ENCODE assay signal across 1 cellular context in the genomic region with DNA sequence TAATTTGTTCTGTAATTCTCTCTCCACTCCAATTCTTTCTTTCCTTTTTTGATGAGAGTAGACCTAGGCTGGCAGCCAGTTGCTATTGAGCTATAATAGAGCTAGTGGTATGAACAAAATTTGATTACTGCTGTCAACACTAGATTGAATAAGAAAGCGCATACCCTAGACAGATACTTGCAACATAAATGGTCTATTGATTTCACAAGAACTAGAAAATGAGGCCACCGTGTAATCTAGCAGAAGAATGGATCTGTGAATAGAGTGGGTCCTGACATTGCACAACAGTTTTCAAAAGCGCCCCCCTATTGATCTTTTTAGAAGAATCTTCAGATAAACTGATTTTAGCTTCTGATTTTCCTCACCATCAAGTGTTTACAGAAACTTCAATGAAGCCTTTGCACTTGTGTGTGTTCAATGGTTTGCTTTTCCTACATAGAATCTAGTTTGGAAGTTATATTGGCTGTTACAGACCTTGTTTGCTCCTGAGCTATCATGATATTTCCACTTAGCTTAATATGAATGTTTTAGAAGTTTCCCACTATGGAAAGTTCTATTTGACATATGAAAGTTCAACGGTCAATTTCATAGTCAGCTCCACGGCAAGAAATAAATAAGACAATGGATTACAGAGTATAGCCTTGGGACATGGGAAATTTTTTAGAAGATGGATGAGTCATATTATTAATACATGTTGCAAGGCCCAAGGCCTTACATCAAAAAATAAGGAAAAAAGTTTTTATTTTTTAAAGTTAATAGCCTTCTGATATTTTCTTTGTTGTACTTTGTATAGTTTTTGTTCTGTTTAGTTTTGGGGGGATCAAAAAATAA.
A peak's percentile ranks its signal among the peaks of the same experiment; 100 is the strongest.
TF ChIP-seq lines count a peak whose summit lies in the region.

No MANE protein-coding gene starts in this region.

TF ChIP-seq in HepG2, 621 proteins besides CTCF, POLR2A, EP300 and RAD21 (continued from another document and continues in another):
- TF ChIP-seq CBX5 (CRISPR knock-in tag; IDR thresholded peaks at IDR 0.05; ENCODE audit: borderline replicate concordance), result no peak
- TF ChIP-seq MED8 (CRISPR knock-in tag; IDR thresholded peaks at IDR 0.05; ENCODE audit: insufficient replicate concordance), result peak; percentile 47
- no peak for TF ChIP-seq RFX1 (IDR thresholded peaks at IDR 0.05)
- peak; percentile 57 for TF ChIP-seq PITX1 (CRISPR knock-in tag; IDR thresholded peaks at IDR 0.05)
- TF ChIP-seq KLF11 (CRISPR knock-in tag; IDR thresholded peaks at IDR 0.05), result no peak; the same call in 1 of the 2 replicates
- no peak for TF ChIP-seq ZFY (CRISPR knock-in tag; IDR thresholded peaks at IDR 0.05)
- TF ChIP-seq ZNF816 (CRISPR knock-in tag; IDR thresholded peaks at IDR 0.05; ENCODE audit: borderline replicate concordance), result no peak
- TF ChIP-seq, protein P1, sequence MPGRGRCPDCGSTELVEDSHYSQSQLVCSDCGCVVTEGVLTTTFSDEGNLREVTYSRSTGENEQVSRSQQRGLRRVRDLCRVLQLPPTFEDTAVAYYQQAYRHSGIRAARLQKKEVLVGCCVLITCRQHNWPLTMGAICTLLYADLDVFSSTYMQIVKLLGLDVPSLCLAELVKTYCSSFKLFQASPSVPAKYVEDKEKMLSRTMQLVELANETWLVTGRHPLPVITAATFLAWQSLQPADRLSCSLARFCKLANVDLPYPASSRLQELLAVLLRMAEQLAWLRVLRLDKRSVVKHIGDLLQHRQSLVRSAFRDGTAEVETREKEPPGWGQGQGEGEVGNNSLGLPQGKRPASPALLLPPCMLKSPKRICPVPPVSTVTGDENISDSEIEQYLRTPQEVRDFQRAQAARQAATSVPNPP (CRISPR knock-in tag; IDR thresholded peaks at IDR 0.05), result no peak
- TF ChIP-seq, protein P2, sequence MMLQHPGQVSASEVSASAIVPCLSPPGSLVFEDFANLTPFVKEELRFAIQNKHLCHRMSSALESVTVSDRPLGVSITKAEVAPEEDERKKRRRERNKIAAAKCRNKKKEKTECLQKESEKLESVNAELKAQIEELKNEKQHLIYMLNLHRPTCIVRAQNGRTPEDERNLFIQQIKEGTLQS (CRISPR knock-in tag; IDR thresholded peaks at IDR 0.05), result no peak
- TF ChIP-seq MYNN (CRISPR knock-in tag; IDR thresholded peaks at IDR 0.05; ENCODE audit: low read depth), result no peak
- TF ChIP-seq MLLT10 (CRISPR knock-in tag; IDR thresholded peaks at IDR 0.05), result no peak
- TF ChIP-seq ZC3H13 (CRISPR knock-in tag; IDR thresholded peaks at IDR 0.05), result no peak
- TF ChIP-seq HNF4G (IDR thresholded peaks at IDR 0.05; ENCODE audit: borderline replicate concordance, low read depth, low read length), result peak; percentile 31; the same call in 1 of the 2 replicates
- TF ChIP-seq HNF4G (CRISPR knock-in tag; IDR thresholded peaks at IDR 0.05; ENCODE audit: borderline replicate concordance, low read depth), result no peak
- no peak for TF ChIP-seq SRY (CRISPR knock-in tag; IDR thresholded peaks at IDR 0.05)
- TF ChIP-seq, protein P3, sequence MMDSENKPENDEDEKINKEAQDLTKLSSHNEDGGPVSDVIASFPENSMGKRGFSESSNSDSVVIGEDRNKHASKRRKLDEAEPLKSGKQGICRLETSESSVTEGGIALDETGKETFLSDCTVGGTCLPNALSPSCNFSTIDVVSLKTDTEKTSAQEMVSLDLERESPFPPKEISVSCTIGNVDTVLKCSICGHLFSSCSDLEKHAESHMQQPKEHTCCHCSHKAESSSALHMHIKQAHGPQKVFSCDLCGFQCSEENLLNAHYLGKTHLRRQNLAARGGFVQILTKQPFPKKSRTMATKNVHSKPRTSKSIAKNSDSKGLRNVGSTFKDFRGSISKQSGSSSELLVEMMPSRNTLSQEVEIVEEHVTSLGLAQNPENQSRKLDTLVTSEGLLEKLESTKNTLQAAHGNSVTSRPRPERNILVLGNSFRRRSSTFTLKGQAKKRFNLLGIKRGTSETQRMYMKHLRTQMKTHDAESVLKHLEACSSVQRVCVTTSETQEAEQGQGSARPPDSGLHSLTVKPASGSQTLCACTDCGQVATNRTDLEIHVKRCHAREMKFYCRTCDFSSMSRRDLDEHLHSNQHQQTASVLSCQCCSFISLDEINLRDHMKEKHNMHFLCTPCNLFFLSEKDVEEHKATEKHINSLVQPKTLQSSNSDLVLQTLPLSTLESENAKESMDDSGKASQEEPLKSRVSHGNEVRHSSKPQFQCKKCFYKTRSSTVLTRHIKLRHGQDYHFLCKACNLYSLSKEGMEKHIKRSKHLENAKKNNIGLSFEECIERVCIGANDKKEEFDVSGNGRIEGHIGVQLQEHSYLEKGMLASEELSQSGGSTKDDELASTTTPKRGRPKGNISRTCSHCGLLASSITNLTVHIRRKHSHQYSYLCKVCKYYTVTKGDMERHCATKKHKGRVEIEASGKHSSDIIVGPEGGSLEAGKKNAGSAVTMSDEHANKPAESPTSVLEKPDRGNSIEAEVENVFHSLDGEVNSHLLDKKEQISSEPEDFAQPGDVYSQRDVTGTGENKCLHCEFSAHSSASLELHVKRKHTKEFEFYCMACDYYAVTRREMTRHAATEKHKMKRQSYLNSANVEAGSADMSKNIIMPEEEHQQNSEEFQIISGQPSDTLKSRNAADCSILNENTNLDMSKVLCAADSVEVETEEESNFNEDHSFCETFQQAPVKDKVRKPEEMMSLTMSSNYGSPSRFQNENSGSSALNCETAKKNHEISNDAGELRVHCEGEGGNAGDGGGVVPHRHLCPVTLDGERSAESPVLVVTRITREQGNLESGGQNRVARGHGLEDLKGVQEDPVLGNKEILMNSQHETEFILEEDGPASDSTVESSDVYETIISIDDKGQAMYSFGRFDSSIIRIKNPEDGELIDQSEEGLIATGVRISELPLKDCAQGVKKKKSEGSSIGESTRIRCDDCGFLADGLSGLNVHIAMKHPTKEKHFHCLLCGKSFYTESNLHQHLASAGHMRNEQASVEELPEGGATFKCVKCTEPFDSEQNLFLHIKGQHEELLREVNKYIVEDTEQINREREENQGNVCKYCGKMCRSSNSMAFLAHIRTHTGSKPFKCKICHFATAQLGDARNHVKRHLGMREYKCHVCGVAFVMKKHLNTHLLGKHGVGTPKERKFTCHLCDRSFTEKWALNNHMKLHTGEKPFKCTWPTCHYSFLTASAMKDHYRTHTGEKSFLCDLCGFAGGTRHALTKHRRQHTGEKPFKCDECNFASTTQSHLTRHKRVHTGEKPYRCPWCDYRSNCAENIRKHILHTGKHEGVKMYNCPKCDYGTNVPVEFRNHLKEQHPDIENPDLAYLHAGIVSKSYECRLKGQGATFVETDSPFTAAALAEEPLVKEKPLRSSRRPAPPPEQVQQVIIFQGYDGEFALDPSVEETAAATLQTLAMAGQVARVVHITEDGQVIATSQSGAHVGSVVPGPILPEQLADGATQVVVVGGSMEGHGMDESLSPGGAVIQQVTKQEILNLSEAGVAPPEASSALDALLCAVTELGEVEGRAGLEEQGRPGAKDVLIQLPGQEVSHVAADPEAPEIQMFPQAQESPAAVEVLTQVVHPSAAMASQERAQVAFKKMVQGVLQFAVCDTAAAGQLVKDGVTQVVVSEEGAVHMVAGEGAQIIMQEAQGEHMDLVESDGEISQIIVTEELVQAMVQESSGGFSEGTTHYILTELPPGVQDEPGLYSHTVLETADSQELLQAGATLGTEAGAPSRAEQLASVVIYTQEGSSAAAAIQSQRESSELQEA (CRISPR knock-in tag; IDR thresholded peaks at IDR 0.05; ENCODE audit: not compliant biosample characterization), result no peak
- no peak for TF ChIP-seq ZIK1 (CRISPR knock-in tag; IDR thresholded peaks at IDR 0.05; ENCODE audit: borderline replicate concordance, low read depth)
- no peak for TF ChIP-seq ZNF761 (CRISPR knock-in tag; conservative IDR thresholded peaks at IDR 0.05)
- no peak for TF ChIP-seq ZNF430 (CRISPR knock-in tag; IDR thresholded peaks at IDR 0.05)
- no peak for TF ChIP-seq HNRNPL (IDR thresholded peaks at IDR 0.05; ENCODE audit: low read depth, low read length)
- TF ChIP-seq NFKBIZ (CRISPR knock-in tag; IDR thresholded peaks at IDR 0.05), result no peak
- no peak for TF ChIP-seq REXO4 (CRISPR knock-in tag; IDR thresholded peaks at IDR 0.05; ENCODE audit: borderline replicate concordance)
- TF ChIP-seq, protein P4, sequence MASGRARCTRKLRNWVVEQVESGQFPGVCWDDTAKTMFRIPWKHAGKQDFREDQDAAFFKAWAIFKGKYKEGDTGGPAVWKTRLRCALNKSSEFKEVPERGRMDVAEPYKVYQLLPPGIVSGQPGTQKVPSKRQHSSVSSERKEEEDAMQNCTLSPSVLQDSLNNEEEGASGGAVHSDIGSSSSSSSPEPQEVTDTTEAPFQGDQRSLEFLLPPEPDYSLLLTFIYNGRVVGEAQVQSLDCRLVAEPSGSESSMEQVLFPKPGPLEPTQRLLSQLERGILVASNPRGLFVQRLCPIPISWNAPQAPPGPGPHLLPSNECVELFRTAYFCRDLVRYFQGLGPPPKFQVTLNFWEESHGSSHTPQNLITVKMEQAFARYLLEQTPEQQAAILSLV (CRISPR knock-in tag; IDR thresholded peaks at IDR 0.05; ENCODE audit: borderline replicate concordance), result no peak
- no peak for TF ChIP-seq ZNF160 (CRISPR knock-in tag; IDR thresholded peaks at IDR 0.05)
- TF ChIP-seq SIN3B (IDR thresholded peaks at IDR 0.05; ENCODE audit: low read length), result no peak
- TF ChIP-seq TEAD2 (CRISPR knock-in tag; IDR thresholded peaks at IDR 0.05), result no peak
- TF ChIP-seq ETV6 (CRISPR knock-in tag; conservative IDR thresholded peaks at IDR 0.05), result no peak
- no peak; the same call in 1 of the 2 replicates for TF ChIP-seq NKX3-1 (CRISPR knock-in tag; IDR thresholded peaks at IDR 0.05)
- peak; percentile 99 for TF ChIP-seq ZBTB7B (CRISPR knock-in tag; IDR thresholded peaks at IDR 0.05)
- TF ChIP-seq, protein P5, sequence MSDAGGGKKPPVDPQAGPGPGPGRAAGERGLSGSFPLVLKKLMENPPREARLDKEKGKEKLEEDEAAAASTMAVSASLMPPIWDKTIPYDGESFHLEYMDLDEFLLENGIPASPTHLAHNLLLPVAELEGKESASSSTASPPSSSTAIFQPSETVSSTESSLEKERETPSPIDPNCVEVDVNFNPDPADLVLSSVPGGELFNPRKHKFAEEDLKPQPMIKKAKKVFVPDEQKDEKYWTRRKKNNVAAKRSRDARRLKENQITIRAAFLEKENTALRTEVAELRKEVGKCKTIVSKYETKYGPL (CRISPR knock-in tag; IDR thresholded peaks at IDR 0.05), result no peak
- TF ChIP-seq HCFC1 (IDR thresholded peaks at IDR 0.05; ENCODE audit: low read depth, low read length), result no peak
- no peak for TF ChIP-seq ZSCAN20 (CRISPR knock-in tag; IDR thresholded peaks at IDR 0.05; ENCODE audit: borderline replicate concordance)
- TF ChIP-seq, protein P6, sequence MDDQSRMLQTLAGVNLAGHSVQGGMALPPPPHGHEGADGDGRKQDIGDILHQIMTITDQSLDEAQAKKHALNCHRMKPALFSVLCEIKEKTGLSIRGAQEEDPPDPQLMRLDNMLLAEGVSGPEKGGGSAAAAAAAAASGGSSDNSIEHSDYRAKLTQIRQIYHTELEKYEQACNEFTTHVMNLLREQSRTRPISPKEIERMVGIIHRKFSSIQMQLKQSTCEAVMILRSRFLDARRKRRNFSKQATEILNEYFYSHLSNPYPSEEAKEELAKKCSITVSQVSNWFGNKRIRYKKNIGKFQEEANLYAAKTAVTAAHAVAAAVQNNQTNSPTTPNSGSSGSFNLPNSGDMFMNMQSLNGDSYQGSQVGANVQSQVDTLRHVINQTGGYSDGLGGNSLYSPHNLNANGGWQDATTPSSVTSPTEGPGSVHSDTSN (CRISPR knock-in tag; IDR thresholded peaks at IDR 0.05; ENCODE audit: borderline replicate concordance), result no peak
- no peak for TF ChIP-seq NFIB (CRISPR knock-in tag; IDR thresholded peaks at IDR 0.05; ENCODE audit: borderline replicate concordance)
- no peak for TF ChIP-seq MAF1 (CRISPR knock-in tag; IDR thresholded peaks at IDR 0.05; ENCODE audit: borderline replicate concordance)
- TF ChIP-seq ZNF383 (CRISPR knock-in tag; IDR thresholded peaks at IDR 0.05; ENCODE audit: borderline replicate concordance), result no peak
- no peak for TF ChIP-seq ZNF629 (CRISPR knock-in tag; conservative IDR thresholded peaks at IDR 0.05)
- no peak for TF ChIP-seq NFRKB (IDR thresholded peaks at IDR 0.05)
- TF ChIP-seq, protein P7, sequence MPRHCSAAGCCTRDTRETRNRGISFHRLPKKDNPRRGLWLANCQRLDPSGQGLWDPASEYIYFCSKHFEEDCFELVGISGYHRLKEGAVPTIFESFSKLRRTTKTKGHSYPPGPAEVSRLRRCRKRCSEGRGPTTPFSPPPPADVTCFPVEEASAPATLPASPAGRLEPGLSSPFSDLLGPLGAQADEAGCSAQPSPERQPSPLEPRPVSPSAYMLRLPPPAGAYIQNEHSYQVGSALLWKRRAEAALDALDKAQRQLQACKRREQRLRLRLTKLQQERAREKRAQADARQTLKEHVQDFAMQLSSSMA (CRISPR knock-in tag; IDR thresholded peaks at IDR 0.05), result no peak
- TF ChIP-seq ZNF616 (CRISPR knock-in tag; IDR thresholded peaks at IDR 0.05; ENCODE audit: low read depth), result no peak
- no peak for TF ChIP-seq ZNF564 (CRISPR knock-in tag; IDR thresholded peaks at IDR 0.05)
- peak; percentile 92 for TF ChIP-seq ZNF3 (CRISPR knock-in tag; IDR thresholded peaks at IDR 0.05)
- no peak for TF ChIP-seq ZNF550 (CRISPR knock-in tag; IDR thresholded peaks at IDR 0.05; ENCODE audit: borderline replicate concordance)
- no peak for TF ChIP-seq RXRA (CRISPR knock-in tag; IDR thresholded peaks at IDR 0.05)
- no peak for TF ChIP-seq ZNF451 (CRISPR knock-in tag; IDR thresholded peaks at IDR 0.05)
- no peak for TF ChIP-seq ZNF670 (CRISPR knock-in tag; IDR thresholded peaks at IDR 0.05; ENCODE audit: borderline replicate concordance)
- TF ChIP-seq ZBTB1 (CRISPR knock-in tag; IDR thresholded peaks at IDR 0.05; ENCODE audit: borderline replicate concordance), result no peak
- TF ChIP-seq ARNTL (CRISPR knock-in tag; IDR thresholded peaks at IDR 0.05), result no peak
